Comparison of ENCODE assay signal across 14 cellular contexts in the genomic region with DNA sequence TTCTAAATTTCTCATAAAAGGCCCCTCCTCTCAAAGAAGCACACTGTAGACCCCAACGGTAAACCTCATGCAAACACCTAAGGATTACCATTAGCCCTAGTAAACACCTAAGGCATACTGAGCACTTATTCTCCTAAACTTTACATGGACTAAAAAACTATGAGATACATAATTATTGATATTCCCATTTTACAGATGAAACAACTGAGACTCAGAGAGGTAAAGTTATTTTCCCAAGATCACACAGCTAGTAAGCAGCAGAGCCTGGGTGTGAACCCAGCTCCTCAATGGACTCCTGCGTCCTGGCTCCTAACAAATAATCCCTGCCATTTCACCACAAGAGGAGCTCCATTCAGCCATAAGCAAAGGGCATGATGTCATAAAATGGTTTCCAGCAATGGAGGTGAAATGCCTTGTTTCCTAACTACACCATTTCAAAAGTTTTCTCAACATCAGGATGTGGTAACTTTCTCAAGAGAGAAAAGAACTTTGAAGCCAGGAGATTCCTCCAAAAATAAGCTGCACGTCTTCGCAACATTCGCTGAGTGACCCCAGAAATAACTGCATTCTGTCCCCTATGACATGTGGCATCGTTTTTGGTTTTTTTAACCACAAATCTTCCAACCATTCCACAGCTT. TPM values are rescaled to one million over a fixed set of nuclear protein-coding genes. Genes with fewer than 3 reads are reported as not detected.
A peak's percentile ranks its signal among the peaks of the same experiment; 100 is the strongest.
DNase-seq lines count a peak whose midpoint lies in the region; TF ChIP-seq lines count a peak whose summit lies in the region.
"Had no signal": no experiment of that assay in that cellular context is flagged by ENCODE, and none has a peak within 500 bp of the region (broad histone marks: within the 10 kb centered on the region; RNA-seq: fewer than 3 reads in every experiment).

No MANE protein-coding gene starts in this region.

- CTCF ChIA-PET in A673 (lab: Charles Lee): no interaction called here
- CTCF ChIA-PET in HEK293 (lab: Yijun Ruan, JAX): interaction anchor here (0.6 kb wide), 1 partner anchor 97 kb away, joined by 4 read pairs; no protein-coding TSS in a partner anchor

- intact Hi-C loops in A673 (cut with micrococcal nuclease; ENCODE audit: unreplicated experiment): loop anchor here (10.0 kb wide), 1 partner anchor 129 kb away; no protein-coding TSS in a partner anchor
- intact Hi-C loops in colonic mucosa (cut with DNase I): no loop called here

- no peaks in the 10 kb centered on the region for H3K36me3 ChIP-seq in A673 (ENCODE audit: insufficient read depth, low read length, poor library complexity, severe bottlenecking)
- no peaks in the 10 kb centered on the region for H3K36me3 ChIP-seq in HEK293 (ENCODE audit: control insufficient read depth in 2 of 2, insufficient read depth in 1 of 2, low read length in 2 of 2)
- no peaks in the 10 kb centered on the region for H3K36me3 ChIP-seq in colonic mucosa
- H3K36me3 ChIP-seq: adrenal gland had no signal

- POLR2A ChIA-PET in A673 (lab: Charles Lee; ENCODE audit: low non-redundant PET) (no interaction called here), HEK293 (lab: Yijun Ruan, JAX) (interaction anchor here (0.7 kb wide), 1 partner anchor 12 kb away, joined by 3 read pairs; no protein-coding TSS in a partner anchor)

- H3K9me3 ChIP-seq in A673 (ENCODE audit: low read depth, low read length, poor library complexity, severe bottlenecking): no peaks in the 10 kb centered on the region
- H3K9me3 ChIP-seq in HEK293 (ENCODE audit: control insufficient read depth, insufficient read depth, low read depth, low read length): no peaks in the 10 kb centered on the region
- H3K9me3 ChIP-seq in colonic mucosa: no peaks in the 10 kb centered on the region
- H3K9me3 ChIP-seq: adrenal gland had no signal

- H3K4me3 ChIP-seq in A673 (ENCODE audit: low read depth, low read length, poor library complexity, severe bottlenecking) (no peak overlapping the region), HEK293 (ENCODE audit: low read depth, low read length) (no peak overlapping the region), fibroblast of mammary gland (ENCODE audit: control insufficient read depth, low read depth, low read length) (no peak overlapping the region), colonic mucosa (no peak overlapping the region)
- H3K4me3 ChIP-seq: adrenal gland had no signal

- peaks cover 16% of the 10 kb centered on the region for H3K4me1 ChIP-seq in A673 (ENCODE audit: insufficient read depth, low read length, poor library complexity, severe bottlenecking)
- no peaks in the 10 kb centered on the region for H3K4me1 ChIP-seq in HEK293 (ENCODE audit: control insufficient read depth, insufficient read depth, low read length)
- H3K4me1 ChIP-seq in colonic mucosa: no peaks in the 10 kb centered on the region

- H3K27ac ChIP-seq in A673 (ENCODE audit: low read depth, low read length, poor library complexity, severe bottlenecking) (no peak overlapping the region), HEK293 (ENCODE audit: extremely low read depth, low read depth, low read length) (no peak overlapping the region), colonic mucosa (no peak overlapping the region)
- H3K27ac ChIP-seq: VCaP had no signal

- no peak for TF ChIP-seq CTCF in A673 (conservative IDR thresholded peaks at IDR 0.05; ENCODE audit: low read depth, low read length)
- TF ChIP-seq CTCF in HEK293 (tag by site-specific recombination; IDR thresholded peaks at IDR 0.05): no peak
- peak; percentile 16 for TF ChIP-seq CTCF in fibroblast of mammary gland (conservative IDR thresholded peaks at IDR 0.05; ENCODE audit: control insufficient read depth, insufficient read depth, low read depth, low read length)
- no peak for TF ChIP-seq CTCF in colonic mucosa (IDR thresholded peaks at IDR 0.05)

- BruUV-seq in A673 (replicated peaks; lab: Mats Ljungman, UMichigan): TSS peak; percentile 16

- H3K9ac ChIP-seq in colonic mucosa (ENCODE audit: low read depth in 2 of 2, low read length in 2 of 2): no peak overlapping the region

- H3K27me3 ChIP-seq in A673 (replicated peaks; ENCODE audit: insufficient read depth, low read depth, low read length, poor library complexity): no peaks in the 10 kb centered on the region
- H3K27me3 ChIP-seq in colonic mucosa: no peaks in the 10 kb centered on the region

- DNase-seq in A673 (ENCODE audit: low spot score) (no peak), SIG-M5 treated with dmso at 0.1 percent for 504 hours (lab: John Stamatoyannopoulos, UW; ENCODE audit: unreplicated experiment) (peak; percentile 70), fibroblast of mammary gland (ENCODE audit: low read depth) (peak; percentile 73), amniotic stem cell (lab: John Stamatoyannopoulos, UW) (no peak), HuH-7.5 (ENCODE audit: low spot score) (no peak), colonic mucosa (no peak)
- no peak for DNase-seq in stimulated activated CD4-positive, alpha-beta T cell treated with anti-CD3 and anti-CD28 coated beads, Interleukin-2, amount 100 ng/mL, for 48 hours
- DNase-seq: adrenal gland; left ventricle myocardium superior; NCI-H2107; stimulated activated naive CD4-positive, alpha-beta T cell; T-cell had no signal

TF ChIP-seq in HEK293, 187 proteins besides CTCF, POLR2A, EP300 and RAD21:
- TF ChIP-seq ZNF629 (tag by site-specific recombination; IDR thresholded peaks at IDR 0.05): peak; percentile 44; the same call in 1 of the 2 replicates
- TF ChIP-seq ATF2 (tag by site-specific recombination; IDR thresholded peaks at IDR 0.05; ENCODE audit: low read depth): peak; percentile 78
- no peak for TF ChIP-seq ZNF184 (tag by site-specific recombination; IDR thresholded peaks at IDR 0.05)

RNA-seq across cellular contexts. Expression of gene ATP9A, which starts 4.1 kb away (rescaled TPM):
- total RNA-seq in A673 (2021): 31.2 and 34.8 TPM in 2 replicates
- total RNA-seq in colonic mucosa: 10 to 100 TPM; 40.2 to 70.1 TPM

RNA-seq across cellular contexts. Expression of gene SALL4, which starts 38.2 kb away (rescaled TPM):
- total RNA-seq in A673 (2021) (17.7 and 18.4 TPM in 2 replicates), colonic mucosa (under 1 TPM; 0.13 to 0.35 TPM)
- total RNA-seq: left ventricle myocardium superior had no signal

Comparison
In these comparisons a context has a peak if more than half of its experiments do, and no peak if none do; other contexts are left out.
1. DNase-seq: peak in SIG-M5 treated with dmso at 0.1 percent for 504 hours (single experiment) and fibroblast of mammary gland (single experiment); none in A673 (single experiment), amniotic stem cell (single experiment), HuH-7.5 (single experiment), colonic mucosa (single experiment) and stimulated activated CD4-positive, alpha-beta T cell treated with anti-CD3 and anti-CD28 coated beads, Interleukin-2, amount 100 ng/mL, for 48 hours (0 of 2).
2. RNA of gene SALL4, which starts 38.2 kb away (total RNA-seq): 17.7 to 18.4 TPM in A673; 0.13 to 0.35 TPM in colonic mucosa; every median in the first group is over 10 times any median in the second.